In the genomic region with DNA sequence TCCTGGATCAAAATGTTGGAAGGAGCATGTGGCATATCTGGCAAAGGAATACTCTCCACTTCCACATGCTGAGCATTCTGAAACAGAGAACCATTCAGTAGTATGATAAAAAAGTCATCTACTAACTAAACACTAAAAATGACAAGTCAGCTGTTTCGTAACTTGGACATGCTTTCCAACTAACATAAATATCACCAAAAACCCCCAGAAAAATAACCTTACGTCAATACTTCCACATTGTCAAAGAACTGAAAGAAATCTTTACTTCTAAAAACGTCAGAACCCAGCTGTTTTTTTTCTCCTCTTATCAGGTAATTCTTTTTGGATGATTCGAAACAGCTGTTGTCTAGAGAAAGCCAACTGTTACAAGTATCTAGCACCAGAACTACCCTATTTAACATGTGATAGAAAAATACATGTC, we compare ENCODE assay signal across 21 cellular contexts. TPM values are rescaled to one million over a fixed set of nuclear protein-coding genes. Genes with fewer than 3 reads are reported as not detected.
DNase-seq lines count a peak whose midpoint lies in the region; TF ChIP-seq lines count a peak whose summit lies in the region.
"Had no signal": no experiment of that assay in that cellular context is flagged by ENCODE, and none has a peak within 500 bp of the region (broad histone marks: within the 10 kb centered on the region; RNA-seq: fewer than 3 reads in every experiment).

No MANE protein-coding gene starts in this region.

- CTCF ChIA-PET in activated naive CD4-positive, alpha-beta T cell treated with anti-CD3 and anti-CD28 coated beads, Interleukin-2, amount 10 ng/mL, durations not matched to agents 7 days and 5 days (lab: Charles Lee) = no interaction called here

- no peak overlapping the region for H3K4me3 Mint-ChIP-seq in activated naive CD4-positive, alpha-beta T cell treated with anti-CD3 and anti-CD28 coated beads, Interleukin-2, amount 10 ng/mL, durations not matched to agents 7 days and 5 days
- H3K4me3 Mint-ChIP-seq in IgD-negative memory B cell (no peak overlapping the region), nephron (no peak overlapping the region)
- H3K4me3 Mint-ChIP-seq: WTC11 had no signal

- no peak for TF ChIP-seq CTCF in nephron (IDR thresholded peaks at IDR 0.05; ENCODE audit: unreplicated experiment in 3 of 3)

- H3K9me3 Mint-ChIP-seq in activated naive CD4-positive, alpha-beta T cell treated with anti-CD3 and anti-CD28 coated beads, Interleukin-2, amount 10 ng/mL, durations not matched to agents 7 days and 5 days = no peaks in the 10 kb centered on the region
- H3K9me3 Mint-ChIP-seq in IgD-negative memory B cell = no peaks in the 10 kb centered on the region
- H3K9me3 Mint-ChIP-seq in nephron = no peaks in the 10 kb centered on the region
- H3K9me3 Mint-ChIP-seq: WTC11 had no signal

- no peaks in the 10 kb centered on the region for H3K27me3 Mint-ChIP-seq in activated naive CD4-positive, alpha-beta T cell treated with anti-CD3 and anti-CD28 coated beads, Interleukin-2, amount 10 ng/mL, durations not matched to agents 7 days and 5 days
- H3K27me3 Mint-ChIP-seq in IgD-negative memory B cell (no peaks in the 10 kb centered on the region), nephron (ENCODE audit: low read depth) (no peaks in the 10 kb centered on the region)

- DNase-seq in activated naive CD4-positive, alpha-beta T cell treated with anti-CD3 and anti-CD28 coated beads, Interleukin-2, amount 10 ng/mL, durations not matched to agents 7 days and 5 days = no peak
- DNase-seq in activated naive CD4-positive, alpha-beta T cell treated with anti-CD3 and anti-CD28 coated beads, Interleukin-2, amount 50 U/mL, for 16 hours = no peak
- DNase-seq in fibroblast of gingiva (ENCODE audit: low read depth) (peak; percentile 32), NCI-H524 treated with DMSO at 0.1 percent for 48 hours (lab: John Stamatoyannopoulos, UW) (no peak), kidney glomerular epithelial cell (lab: John Stamatoyannopoulos, UW) (no peak)
- DNase-seq in stimulated activated naive CD4-positive, alpha-beta T cell (lab: John Stamatoyannopoulos, UW) = no peak
- DNase-seq: activated CD4-positive, alpha-beta T cell treated with anti-CD3 and anti-CD28 coated beads, Interleukin-2, amount 50 U/mL, for 48 hours; adrenal gland; dermis blood vessel endothelial cell; DMS 273 treated with DMSO at 0.1 percent for 48 hours; hypothalamus; islet precursor cell; Karpas-422; NCI-H1092 treated with DMSO at 0.1 percent for 48 hours; NCI-H2029; NCI-H446 treated with DMSO at 0.1 percent for 48 hours; stimulated activated CD8-positive, alpha-beta memory T cell treated with anti-CD3 and anti-CD28 coated beads, Interleukin-4, amount 100 ng/mL, for 48 hours; T-helper 9 cell had no signal

- H3K36me3 Mint-ChIP-seq in activated naive CD4-positive, alpha-beta T cell treated with anti-CD3 and anti-CD28 coated beads, Interleukin-2, amount 10 ng/mL, durations not matched to agents 7 days and 5 days = peaks cover 74% of the 10 kb centered on the region
- H3K36me3 Mint-ChIP-seq in IgD-negative memory B cell = peaks cover 3% of the 10 kb centered on the region
- H3K36me3 Mint-ChIP-seq in nephron (ENCODE audit: low read depth) = peaks cover 78% of the 10 kb centered on the region

- H3K4me1 Mint-ChIP-seq in activated naive CD4-positive, alpha-beta T cell treated with anti-CD3 and anti-CD28 coated beads, Interleukin-2, amount 10 ng/mL, durations not matched to agents 7 days and 5 days = no peaks in the 10 kb centered on the region
- H3K4me1 Mint-ChIP-seq in IgD-negative memory B cell = peaks cover 0 to 5% (median 3%) of the 10 kb centered on the region in 3 donors
- no peaks in the 10 kb centered on the region for H3K4me1 Mint-ChIP-seq in nephron
- H3K4me1 Mint-ChIP-seq: WTC11 had no signal

- peak overlapping the region; percentile 16 for H3K27ac Mint-ChIP-seq in activated naive CD4-positive, alpha-beta T cell treated with anti-CD3 and anti-CD28 coated beads, Interleukin-2, amount 10 ng/mL, durations not matched to agents 7 days and 5 days
- H3K27ac Mint-ChIP-seq in IgD-negative memory B cell (peak overlapping the region in 2 of 3 donors; percentile 62 to 82), nephron (peak overlapping the region; percentile 40 to 51 (median 43))
- H3K27ac Mint-ChIP-seq: WTC11 had no signal

RNA-seq across cellular contexts. Expression of gene WBP11, which starts 8.2 kb away (rescaled TPM):
- polyA plus RNA-seq in IgD-negative memory B cell = 59.3 TPM

RNA-seq across cellular contexts. Expression of gene C12orf60, which starts 8.4 kb away (rescaled TPM):
- polyA plus RNA-seq in IgD-negative memory B cell = 0.70 TPM

RNA-seq across cellular contexts. Expression of gene SMCO3, which starts 18.9 kb away (rescaled TPM):
- not detected for polyA plus RNA-seq in IgD-negative memory B cell

RNA-seq across cellular contexts. Expression of gene ART4, which starts 48.3 kb away (rescaled TPM):
- not detected for polyA plus RNA-seq in IgD-negative memory B cell

Comparison
In these comparisons a context has a peak if more than half of its experiments do, and no peak if none do; other contexts are left out.
1. H3K27ac Mint-ChIP-seq: peak in every context shown above with its lines; median percentile 72 in IgD-negative memory B cell; 43 in nephron; 16 in activated naive CD4-positive, alpha-beta T cell treated with anti-CD3 and anti-CD28 coated beads, Interleukin-2, amount 10 ng/mL, durations not matched to agents 7 days and 5 days.